10 cellular contexts compared by ENCODE assay signal in genomic region chr12:2264622-2265306, GRCh38.
DNase-seq lines count a peak whose midpoint lies in the region; ATAC-seq and TF ChIP-seq lines count a peak whose summit lies in the region.
"Had no signal": no experiment of that assay in that cellular context is flagged by ENCODE, and none has a peak within 500 bp of the region (broad histone marks: within the 10 kb centered on the region; RNA-seq: fewer than 3 reads in every experiment).

No MANE protein-coding gene starts in this region.

- DNase-seq in AG20443 (ENCODE audit: low spot score), result peak; percentile 93
- peak; percentile 95 for DNase-seq in adipocyte (ENCODE audit: low read depth)
- DNase-seq in Right ventricle myocardium superior, result no peak
- peak; percentile 64 to 67 for DNase-seq in psoas muscle
- DNase-seq in SW 1271 (lab: John Stamatoyannopoulos, UW), result no peak
- no peak for DNase-seq in stimulated activated naive CD8-positive, alpha-beta T cell treated with anti-CD3 and anti-CD28 coated beads, Interleukin-15, amount 100 ng/mL, for 72 hours
- DNase-seq in stimulated activated CD4-positive, alpha-beta T cell treated with anti-CD3 and anti-CD28 coated beads, Interleukin-2, amount 100 ng/mL, for 24 hours, result no peak
- DNase-seq: effector CD8-positive, alpha-beta T cell; NCI-H2171 treated with DMSO at 0.1 percent for 48 hours had no signal

- H3K4me3 ChIP-seq in adipocyte (ENCODE audit: low read length) (peak overlapping the region; percentile 62), psoas muscle (no peak overlapping the region)

- no peak overlapping the region for H3K27ac ChIP-seq in psoas muscle

- H3K4me1 ChIP-seq in adipocyte (ENCODE audit: control insufficient read depth, insufficient read depth, low read length), result peaks cover 81% of the 10 kb centered on the region
- no peaks in the 10 kb centered on the region for H3K4me1 ChIP-seq in psoas muscle

- no peak overlapping the region for H3K27ac Mint-ChIP-seq in stimulated activated naive CD8-positive, alpha-beta T cell treated with anti-CD3 and anti-CD28 coated beads, Interleukin-15, amount 100 ng/mL, for 72 hours

- no peaks in the 10 kb centered on the region for H3K27me3 ChIP-seq in adipocyte (replicated peaks; ENCODE audit: control insufficient read depth, insufficient read depth, low read length)
- H3K27me3 ChIP-seq in psoas muscle (ENCODE audit: insufficient read depth in 3 of 3, low read length in 2 of 3), result peaks cover 0 to 25% (median 2%) of the 10 kb centered on the region in 3 donors

- 58 to 72% (median 62%) methylated on average over 8 of the region's 8 CpGs for WGBS in psoas muscle, 3 donors

- intact Hi-C loops in Right ventricle myocardium superior (cut with DNase I), result no loop called here
- intact Hi-C loops in psoas muscle (cut with DNase I), result no loop called here

- H3K9ac ChIP-seq in adipocyte (ENCODE audit: low read length), result peak overlapping the region; percentile 79

- peaks cover 3% of the 10 kb centered on the region for H3K4me1 Mint-ChIP-seq in stimulated activated naive CD8-positive, alpha-beta T cell treated with anti-CD3 and anti-CD28 coated beads, Interleukin-15, amount 100 ng/mL, for 72 hours

- H3K9me3 Mint-ChIP-seq in stimulated activated naive CD8-positive, alpha-beta T cell treated with anti-CD3 and anti-CD28 coated beads, Interleukin-15, amount 100 ng/mL, for 72 hours, result no peaks in the 10 kb centered on the region

- peak; percentile 44 for ATAC-seq in Right ventricle myocardium superior (ENCODE audit: poor library complexity)
- ATAC-seq in psoas muscle, result peak; percentile 42 to 74 (median 72)
- no peak for ATAC-seq in stimulated activated naive CD8-positive, alpha-beta T cell treated with anti-CD3 and anti-CD28 coated beads, Interleukin-15, amount 100 ng/mL, for 72 hours
- no peak for ATAC-seq in GM21723 (IDR thresholded peaks at IDR 0.05; ENCODE audit: unreplicated experiment)

- H3K27me3 Mint-ChIP-seq in stimulated activated naive CD8-positive, alpha-beta T cell treated with anti-CD3 and anti-CD28 coated beads, Interleukin-15, amount 100 ng/mL, for 72 hours, result no peaks in the 10 kb centered on the region

- no peaks in the 10 kb centered on the region for H3K9me3 ChIP-seq in adipocyte (ENCODE audit: control insufficient read depth, low read length)
- H3K9me3 ChIP-seq in psoas muscle, result no peaks in the 10 kb centered on the region

- no peak overlapping the region for H3K4me3 Mint-ChIP-seq in stimulated activated naive CD8-positive, alpha-beta T cell treated with anti-CD3 and anti-CD28 coated beads, Interleukin-15, amount 100 ng/mL, for 72 hours

- no peak for TF ChIP-seq CTCF in psoas muscle (IDR thresholded peaks at IDR 0.05)

- H3K36me3 ChIP-seq in adipocyte (ENCODE audit: control insufficient read depth, insufficient read depth, low read length, severe bottlenecking) (no peaks in the 10 kb centered on the region), psoas muscle (ENCODE audit: insufficient read depth in 1 of 2, low read depth in 1 of 2) (no peaks in the 10 kb centered on the region)

Comparison
In these comparisons a context has a peak if more than half of its experiments do, and no peak if none do; other contexts are left out.
1. DNase-seq: peak in AG20443 (single experiment), adipocyte (single experiment) and psoas muscle (2 of 2); none in Right ventricle myocardium superior (single experiment), SW 1271 (0 of 2), stimulated activated naive CD8-positive, alpha-beta T cell treated with anti-CD3 and anti-CD28 coated beads, Interleukin-15, amount 100 ng/mL, for 72 hours (0 of 2) and stimulated activated CD4-positive, alpha-beta T cell treated with anti-CD3 and anti-CD28 coated beads, Interleukin-2, amount 100 ng/mL, for 24 hours (0 of 2).
2. ATAC-seq: peak in Right ventricle myocardium superior (single experiment) and psoas muscle (4 of 4); none in stimulated activated naive CD8-positive, alpha-beta T cell treated with anti-CD3 and anti-CD28 coated beads, Interleukin-15, amount 100 ng/mL, for 72 hours (single experiment) and GM21723 (single experiment).